In the genomic region with DNA sequence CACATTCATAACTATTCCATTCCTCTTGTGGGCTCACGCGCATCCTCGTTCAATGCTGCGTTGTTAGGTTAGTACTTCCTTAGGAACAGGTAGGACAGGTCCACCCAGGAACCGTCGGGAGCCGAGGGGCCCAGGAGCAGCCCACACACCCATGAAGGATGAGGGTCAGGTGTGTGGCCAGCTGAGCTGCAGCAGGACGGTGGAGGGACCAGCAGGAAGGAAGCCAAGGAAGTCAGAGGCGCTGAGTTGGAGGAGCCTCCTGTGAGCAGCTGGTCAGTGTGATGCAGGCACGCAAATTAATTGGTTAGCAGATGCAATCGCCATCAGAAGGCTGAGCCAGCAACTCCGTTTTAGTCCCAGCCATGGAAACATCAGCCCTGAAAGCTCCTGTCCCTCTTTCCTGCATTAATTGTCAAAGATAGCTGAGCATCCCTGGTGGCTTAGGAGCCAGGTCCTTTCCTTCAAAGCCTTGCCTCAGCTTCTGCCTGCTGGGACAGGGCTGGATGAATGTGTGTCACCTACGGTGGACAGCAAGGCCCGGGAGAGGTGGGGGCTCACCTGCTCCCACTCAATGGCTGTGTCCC, we compare ENCODE assay signal across 25 cellular contexts.
"Had no signal": no experiment of that assay in that cellular context is flagged by ENCODE, and none has a peak within 500 bp of the region (broad histone marks: within the 10 kb centered on the region; RNA-seq: fewer than 3 reads in every experiment).

No MANE protein-coding gene starts in this region.

- H3K4me1 Mint-ChIP-seq: central memory CD8-positive, alpha-beta T cell; naive thymus-derived CD4-positive, alpha-beta T cell; T-helper 17 cell had no signal

- H3K9ac ChIP-seq: neural progenitor cell had no signal

- H3K27me3 Mint-ChIP-seq: activated naive CD8-positive, alpha-beta T cell; central memory CD8-positive, alpha-beta T cell; stimulated activated naive CD8-positive, alpha-beta T cell treated with anti-CD3 and anti-CD28 coated beads, Interleukin-15, Interleukin-2, amounts not matched to agents 100 ng/mL and 50 ng/mL, for 24 hours; T-helper 17 cell had no signal

- H3K4me3 ChIP-seq: adrenal gland, ascending aorta, dorsolateral prefrontal cortex, lung, neural progenitor cell, tibial nerve, uterus had no signal

- H3K9me3 Mint-ChIP-seq: stimulated activated naive CD8-positive, alpha-beta T cell treated with anti-CD3 and anti-CD28 coated beads, Interleukin-15, Interleukin-2, amounts not matched to agents 100 ng/mL and 50 ng/mL, for 24 hours had no signal

- H3K27ac Mint-ChIP-seq: activated naive CD8-positive, alpha-beta T cell; activated T-helper 1 cell treated with anti-CD3 and anti-CD28 coated beads, Interleukin-12 subunit alpha, Interleukin-12 subunit beta, Interleukin-2, Interleukin-4 antibody, amounts not matched to agents 30 ng/mL and 10 ng/mL and 1 ng/mL, durations not matched to agents 14 hours and 24 hours and 36 hours; neural progenitor cell; progenitor cell of endocrine pancreas; stimulated activated naive CD8-positive, alpha-beta T cell treated with anti-CD3 and anti-CD28 coated beads, Interleukin-15, Interleukin-2, amounts not matched to agents 100 ng/mL and 50 ng/mL, for 24 hours; T-helper 17 cell had no signal

- H3K36me3 Mint-ChIP-seq: activated naive CD8-positive, alpha-beta T cell; naive thymus-derived CD4-positive, alpha-beta T cell had no signal

- H3K27me3 ChIP-seq: adrenal gland, ascending aorta, brain microvascular endothelial cell, neural progenitor cell, tibial nerve, uterus had no signal

- H3K4me3 Mint-ChIP-seq: activated naive CD8-positive, alpha-beta T cell; activated T-helper 1 cell treated with anti-CD3 and anti-CD28 coated beads, Interleukin-12 subunit alpha, Interleukin-12 subunit beta, Interleukin-2, Interleukin-4 antibody, amounts not matched to agents 30 ng/mL and 10 ng/mL and 1 ng/mL, durations not matched to agents 14 hours and 24 hours and 36 hours; central memory CD8-positive, alpha-beta T cell; naive thymus-derived CD4-positive, alpha-beta T cell; stimulated activated naive CD8-positive, alpha-beta T cell treated with anti-CD3 and anti-CD28 coated beads, Interleukin-15, Interleukin-2, amounts not matched to agents 100 ng/mL and 50 ng/mL, for 24 hours; T-helper 17 cell had no signal

- ATAC-seq: naive thymus-derived CD4-positive, alpha-beta T cell; T-helper 17 cell had no signal

- H3K4me1 ChIP-seq: adrenal gland, ascending aorta, neural progenitor cell, tibial nerve, uterus had no signal

- H3K36me3 ChIP-seq: adrenal gland, ascending aorta, brain microvascular endothelial cell, neural progenitor cell, tibial nerve, uterus had no signal

- H3K4me2 ChIP-seq: neural progenitor cell had no signal

- H3K9me3 ChIP-seq: adrenal gland, ascending aorta, uterus had no signal

- DNase-seq: activated CD4-positive, alpha-beta T cell treated with anti-CD3 and anti-CD28 coated beads for 4 hours; activated CD4-positive, alpha-beta T cell treated with anti-CD3 and anti-CD28 coated beads, Interleukin-2, amount 50 U/mL, for 48 hours; activated CD4-positive, CD25-positive, alpha-beta regulatory T cell; activated naive CD4-positive, alpha-beta T cell; brain microvascular endothelial cell; kidney; naive thymus-derived CD4-positive, alpha-beta T cell; retina; stimulated activated CD4-positive, alpha-beta T cell treated with anti-CD3 and anti-CD28 coated beads, Interleukin-12 subunit alpha, Interleukin-12 subunit beta, amount 100 ng/mL, for 4 hours; stimulated activated CD4-positive, alpha-beta T cell treated with anti-CD3 and anti-CD28 coated beads, Interleukin-4, amount 100 ng/mL, for 4 hours; SW 1271; T-helper 17 cell; uterus had no signal

- H3K27ac ChIP-seq: adrenal gland, ascending aorta, brain microvascular endothelial cell, dorsolateral prefrontal cortex, epithelial cell of prostate, neural progenitor cell, tibial nerve, uterus had no signal
